In the genomic region with DNA sequence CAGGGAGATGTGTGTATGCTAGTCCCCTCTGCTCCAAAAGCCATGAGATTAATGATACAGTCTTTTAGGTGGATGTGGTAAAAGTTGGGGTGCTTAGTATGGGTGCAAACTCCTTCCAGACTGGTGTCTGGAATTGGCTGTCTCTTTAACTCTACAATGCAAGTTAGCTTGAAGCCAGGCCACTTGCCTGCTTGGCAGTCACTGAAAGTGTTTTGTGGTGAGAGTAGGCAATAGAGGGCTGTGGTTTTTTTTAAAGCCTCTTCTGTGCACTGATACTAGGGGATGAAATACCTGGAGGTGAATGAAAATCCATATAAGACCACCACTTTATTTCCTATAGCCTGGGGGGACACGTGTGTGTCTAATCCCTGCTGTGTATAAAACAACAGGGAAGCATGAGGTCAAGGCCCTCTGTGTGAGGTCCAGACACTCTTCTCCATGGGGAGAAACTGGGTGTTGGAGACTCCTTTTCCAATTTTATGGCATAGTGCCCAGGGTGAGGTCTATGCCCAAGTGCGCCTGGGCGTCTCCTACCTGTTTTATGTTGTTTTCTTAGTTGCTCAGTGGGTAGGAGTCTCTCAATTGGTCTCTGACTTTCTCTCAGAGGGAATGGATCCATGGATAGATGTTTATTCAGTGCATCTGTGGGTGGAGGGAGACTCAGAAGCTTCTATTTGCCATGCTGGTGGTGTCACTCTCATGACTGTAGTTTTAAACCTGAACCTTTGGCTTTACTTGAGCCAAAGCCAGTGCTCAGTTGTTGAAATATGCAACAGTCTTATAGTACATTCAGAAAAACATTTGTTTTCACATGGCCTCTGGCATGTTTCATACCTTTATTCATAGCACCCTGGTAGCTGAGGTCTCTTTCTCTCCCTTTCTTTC, we compare ENCODE assay signal across 24 cellular contexts.
"Had no signal": no experiment of that assay in that cellular context is flagged by ENCODE, and none has a peak within 500 bp of the region (broad histone marks: within the 10 kb centered on the region; RNA-seq: fewer than 3 reads in every experiment).

No MANE protein-coding gene starts in this region.

- ATAC-seq: activated CD8-positive, alpha-beta T cell treated with anti-CD3 and anti-CD28 coated beads, Interleukin-2, amount 10 ng/mL, durations not matched to agents 7 days and 5 days; activated T-cell treated with anti-CD3 and anti-CD28 coated beads, Interleukin-2, amount 50 U/mL, for 72 hours; left ventricle myocardium superior; naive thymus-derived CD8-positive, alpha-beta T cell had no signal

- H3K27me3 ChIP-seq: brain microvascular endothelial cell, esophagus squamous epithelium, tibial nerve had no signal

- H3K36me3 ChIP-seq: brain microvascular endothelial cell, esophagus squamous epithelium, tibial nerve had no signal

- H3K4me1 ChIP-seq: esophagus squamous epithelium had no signal

- H3K27me3 Mint-ChIP-seq: activated CD4-positive, alpha-beta T cell treated with anti-CD3 and anti-CD28 coated beads, Interleukin-2, amount 10 ng/mL, durations not matched to agents 24 days and 14 days; activated naive CD8-positive, alpha-beta T cell had no signal

- H3K36me3 Mint-ChIP-seq: activated naive CD8-positive, alpha-beta T cell; memory B cell; naive thymus-derived CD8-positive, alpha-beta T cell had no signal

- H3K27ac ChIP-seq: brain microvascular endothelial cell, esophagus squamous epithelium, skin epidermis, tibial nerve had no signal

- DNase-seq: activated CD4-positive, alpha-beta T cell treated with anti-CD3 and anti-CD28 coated beads, Interleukin-2, amount 10 ng/mL, durations not matched to agents 24 days and 14 days; activated CD4-positive, CD25-positive, alpha-beta regulatory T cell; activated CD8-positive, alpha-beta memory T cell treated with anti-CD3 and anti-CD28 coated beads, Interleukin-2, amount 50 U/mL, for 4 hours; activated CD8-positive, alpha-beta T cell treated with anti-CD3 and anti-CD28 coated beads, Interleukin-2, amount 10 ng/mL, durations not matched to agents 7 days and 5 days; activated gamma-delta T cell treated with Interleukin-2 at 50 U/mL for 16 hours; activated T-cell treated with anti-CD3 and anti-CD28 coated beads, Interleukin-2, amount 50 U/mL, for 72 hours; amygdala; brain microvascular endothelial cell; cortex of kidney; effector CD8-positive, alpha-beta T cell; esophagus squamous epithelium; hippocampal formation; left ventricle myocardium superior; mucosa of descending colon; naive thymus-derived CD8-positive, alpha-beta T cell; posterior cingulate gyrus; stimulated activated CD4-positive, alpha-beta T cell treated with anti-CD3 and anti-CD28 coated beads, Interleukin-15, amount 100 ng/mL, for 24 hours; stimulated activated CD4-positive, alpha-beta T cell treated with anti-CD3 and anti-CD28 coated beads, Interleukin-4, amount 100 ng/mL, for 24 hours; stimulated activated naive CD4-positive, alpha-beta T cell treated with Interleukin-2 at 50 U/mL for 16 hours; substantia nigra had no signal

- H3K27ac Mint-ChIP-seq: activated CD4-positive, alpha-beta T cell treated with anti-CD3 and anti-CD28 coated beads, Interleukin-2, amount 10 ng/mL, durations not matched to agents 24 days and 14 days; activated CD8-positive, alpha-beta T cell treated with anti-CD3 and anti-CD28 coated beads, Interleukin-2, amount 10 ng/mL, durations not matched to agents 7 days and 5 days; activated naive CD8-positive, alpha-beta T cell; activated T-cell treated with anti-CD3 and anti-CD28 coated beads, Interleukin-2, amount 50 U/mL, for 72 hours; memory B cell had no signal

- H3K9me3 Mint-ChIP-seq: activated CD4-positive, alpha-beta T cell treated with anti-CD3 and anti-CD28 coated beads, Interleukin-2, amount 10 ng/mL, durations not matched to agents 24 days and 14 days had no signal

- H3K4me3 ChIP-seq: esophagus squamous epithelium, mucosa of descending colon, skin epidermis, tibial nerve had no signal

- H3K4me1 Mint-ChIP-seq: activated CD4-positive, alpha-beta T cell treated with anti-CD3 and anti-CD28 coated beads, Interleukin-2, amount 10 ng/mL, durations not matched to agents 24 days and 14 days; memory B cell; naive thymus-derived CD8-positive, alpha-beta T cell had no signal

- H3K4me3 Mint-ChIP-seq: activated CD4-positive, alpha-beta T cell treated with anti-CD3 and anti-CD28 coated beads, Interleukin-2, amount 10 ng/mL, durations not matched to agents 24 days and 14 days; activated CD8-positive, alpha-beta T cell treated with anti-CD3 and anti-CD28 coated beads, Interleukin-2, amount 10 ng/mL, durations not matched to agents 7 days and 5 days; activated naive CD8-positive, alpha-beta T cell; activated T-cell treated with anti-CD3 and anti-CD28 coated beads, Interleukin-2, amount 50 U/mL, for 72 hours; memory B cell; naive thymus-derived CD8-positive, alpha-beta T cell had no signal

- H3K9me3 ChIP-seq: esophagus squamous epithelium, mucosa of descending colon had no signal
